Comparison of ENCODE assay signal across 11 cellular contexts in the genomic region with DNA sequence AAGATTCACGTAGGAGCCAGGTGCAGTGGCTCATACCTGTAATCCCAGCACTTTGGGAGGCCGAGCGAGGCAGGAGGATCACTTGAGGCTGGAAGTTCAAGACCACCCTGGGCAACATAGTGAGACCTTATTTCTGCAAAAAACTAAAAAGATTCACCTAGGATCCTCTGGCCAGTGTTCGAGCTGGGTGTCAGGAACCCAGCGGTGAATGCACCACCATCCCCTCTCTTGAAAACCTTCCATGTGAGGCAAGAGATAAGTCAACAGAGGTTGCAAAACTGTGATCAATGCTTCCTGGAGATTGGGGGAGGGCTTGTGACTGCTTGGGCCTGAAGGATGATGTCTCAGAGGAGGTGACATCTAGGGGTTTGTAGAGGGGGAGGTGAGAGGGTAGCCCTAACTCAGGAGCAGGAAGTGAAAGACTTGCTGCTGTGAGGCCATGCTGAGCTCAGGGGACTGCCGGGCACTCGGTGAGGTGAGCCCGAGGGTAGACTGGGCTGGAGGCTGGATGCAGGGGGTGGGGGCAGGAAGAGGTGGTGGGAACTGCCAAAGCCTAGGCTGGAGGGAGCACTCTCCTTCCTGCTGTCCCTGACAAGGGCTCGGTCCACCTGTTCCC. TPM values are rescaled to one million over a fixed set of nuclear protein-coding genes. Genes with fewer than 3 reads are reported as not detected.
DNase-seq lines count a peak whose midpoint lies in the region; ATAC-seq and TF ChIP-seq lines count a peak whose summit lies in the region.
"Had no signal": no experiment of that assay in that cellular context is flagged by ENCODE, and none has a peak within 500 bp of the region (broad histone marks: within the 10 kb centered on the region; RNA-seq: fewer than 3 reads in every experiment).

No MANE protein-coding gene starts in this region.

- H3K27me3 Mint-ChIP-seq in activated T-cell treated with anti-CD3 and anti-CD28 coated beads, Interleukin-2, amount 50 U/mL, for 24 hours, result no peaks in the 10 kb centered on the region
- no peaks in the 10 kb centered on the region for H3K27me3 Mint-ChIP-seq in T-cell

- no peak overlapping the region for H3K4me3 Mint-ChIP-seq in activated T-cell treated with anti-CD3 and anti-CD28 coated beads, Interleukin-2, amount 50 U/mL, for 24 hours
- peak overlapping the region in 1 of 3 donors; percentile 10 for H3K4me3 Mint-ChIP-seq in T-cell
- peak overlapping the region; percentile 2 for H3K4me3 Mint-ChIP-seq in stimulated activated effector memory CD8-positive, alpha-beta T cell treated with anti-CD3 and anti-CD28 coated beads, Interleukin-12 subunit alpha, Interleukin-12 subunit beta, amount 100 ng/mL, for 72 hours

- H3K36me3 Mint-ChIP-seq in activated T-cell treated with anti-CD3 and anti-CD28 coated beads, Interleukin-2, amount 50 U/mL, for 24 hours (ENCODE audit: low read depth), result peaks cover 70% of the 10 kb centered on the region
- H3K36me3 Mint-ChIP-seq in T-cell, result peaks cover 32% of the 10 kb centered on the region
- H3K36me3 Mint-ChIP-seq in stimulated activated effector memory CD8-positive, alpha-beta T cell treated with anti-CD3 and anti-CD28 coated beads, Interleukin-12 subunit alpha, Interleukin-12 subunit beta, amount 100 ng/mL, for 72 hours, result peaks cover 96% of the 10 kb centered on the region

- peak in 1 of 4 experiments; percentile 38 for ATAC-seq in T-cell (replicated peaks in 1 of 4)
- ATAC-seq in stimulated activated effector memory CD8-positive, alpha-beta T cell treated with anti-CD3 and anti-CD28 coated beads, Interleukin-12 subunit alpha, Interleukin-12 subunit beta, amount 100 ng/mL, for 72 hours, result peak; percentile 68
- ATAC-seq: left cardiac atrium had no signal

- CTCF ChIA-PET in T-cell (lab: Charles Lee), result interaction anchor here in 1 of 2 donors (0.8 to 6.1 kb wide), 4 partner anchors 29 to 50 kb away, joined by 3 to 69 read pairs (median 14); no protein-coding TSS in a partner anchor

- no peak for DNase-seq in activated T-cell treated with anti-CD3 and anti-CD28 coated beads, Interleukin-2, amount 50 U/mL, for 24 hours
- no peak for DNase-seq in activated T-cell treated with anti-CD3 and anti-CD28 coated beads for 4 hours
- DNase-seq in T-cell, result no peak
- peak; percentile 16 to 30 for DNase-seq in erythroblast (lab: John Stamatoyannopoulos, UW)
- DNase-seq in stimulated activated effector memory CD8-positive, alpha-beta T cell treated with anti-CD3 and anti-CD28 coated beads, Interleukin-12 subunit alpha, Interleukin-12 subunit beta, amount 100 ng/mL, for 72 hours (ENCODE audit: low spot score in 2 of 2), result no peak
- no peak for DNase-seq in hippocampal formation (lab: John Stamatoyannopoulos, UW)
- DNase-seq in nucleus accumbens (lab: John Stamatoyannopoulos, UW), result no peak
- DNase-seq in pons (ENCODE audit: low spot score), result no peak
- DNase-seq: left cardiac atrium, NCI-H1417 treated with DMSO at 0.1 percent for 48 hours had no signal

- TF ChIP-seq POLR2A in erythroblast (IDR thresholded peaks at IDR 0.05; ENCODE audit: low read length), result no peak

- peaks cover 38% of the 10 kb centered on the region for H3K4me1 Mint-ChIP-seq in activated T-cell treated with anti-CD3 and anti-CD28 coated beads, Interleukin-2, amount 50 U/mL, for 24 hours (ENCODE audit: low read depth)
- peaks cover 29 to 37% (median 35%) of the 10 kb centered on the region in 3 donors for H3K4me1 Mint-ChIP-seq in T-cell
- peaks cover 55% of the 10 kb centered on the region for H3K4me1 Mint-ChIP-seq in stimulated activated effector memory CD8-positive, alpha-beta T cell treated with anti-CD3 and anti-CD28 coated beads, Interleukin-12 subunit alpha, Interleukin-12 subunit beta, amount 100 ng/mL, for 72 hours

- H3K9me3 Mint-ChIP-seq in activated T-cell treated with anti-CD3 and anti-CD28 coated beads, Interleukin-2, amount 50 U/mL, for 24 hours, result no peaks in the 10 kb centered on the region
- H3K9me3 Mint-ChIP-seq in T-cell, result no peaks in the 10 kb centered on the region
- no peaks in the 10 kb centered on the region for H3K9me3 Mint-ChIP-seq in stimulated activated effector memory CD8-positive, alpha-beta T cell treated with anti-CD3 and anti-CD28 coated beads, Interleukin-12 subunit alpha, Interleukin-12 subunit beta, amount 100 ng/mL, for 72 hours

- POLR2A ChIA-PET in T-cell (lab: Charles Lee), result no interaction called here

- peak overlapping the region; percentile 75 for H3K27ac Mint-ChIP-seq in activated T-cell treated with anti-CD3 and anti-CD28 coated beads, Interleukin-2, amount 50 U/mL, for 24 hours
- H3K27ac Mint-ChIP-seq in T-cell, result peak overlapping the region; percentile 77 to 80
- H3K27ac Mint-ChIP-seq in stimulated activated effector memory CD8-positive, alpha-beta T cell treated with anti-CD3 and anti-CD28 coated beads, Interleukin-12 subunit alpha, Interleukin-12 subunit beta, amount 100 ng/mL, for 72 hours, result peak overlapping the region; percentile 80

RNA-seq across cellular contexts. Expression of a gene that starts 11.7 kb away (rescaled TPM):
- total RNA-seq in T-cell, result not detected
- total RNA-seq: G401 had no signal

RNA-seq across cellular contexts. Expression of a gene that starts 43.9 kb away (rescaled TPM):
- 10 to 100 TPM; 46.8 to 90.7 (median 69.1) TPM for total RNA-seq in T-cell

Comparison
In these comparisons a context has a peak if more than half of its experiments do, and no peak if none do; other contexts are left out.
1. DNase-seq: peak in erythroblast (2 of 2); none in activated T-cell treated with anti-CD3 and anti-CD28 coated beads, Interleukin-2, amount 50 U/mL, for 24 hours (single experiment), activated T-cell treated with anti-CD3 and anti-CD28 coated beads for 4 hours (single experiment), T-cell (0 of 34), stimulated activated effector memory CD8-positive, alpha-beta T cell treated with anti-CD3 and anti-CD28 coated beads, Interleukin-12 subunit alpha, Interleukin-12 subunit beta, amount 100 ng/mL, for 72 hours (0 of 2), hippocampal formation (0 of 2), nucleus accumbens (0 of 56) and pons (single experiment).
2. Peak in every context shown above with its lines, with median percentiles within 50 percentile points of each other: H3K27ac Mint-ChIP-seq.